In genomic region chr7:2633538-2634264, GRCh38 we compare ENCODE assay signal across 9 cellular contexts. TPM values are rescaled to one million over a fixed set of nuclear protein-coding genes. Genes with fewer than 3 reads are reported as not detected.
DNase-seq lines count a peak whose midpoint lies in the region; ATAC-seq and TF ChIP-seq lines count a peak whose summit lies in the region.
"Had no signal": no experiment of that assay in that cellular context is flagged by ENCODE, and none has a peak within 500 bp of the region (broad histone marks: within the 10 kb centered on the region; RNA-seq: fewer than 3 reads in every experiment).

No MANE protein-coding gene starts in this region.

- peak overlapping the region; percentile 74 for H2BK120ac ChIP-seq in IMR-90 (ENCODE audit: low read depth, low read length)

- H3K9ac ChIP-seq in BLaER1 (peak overlapping the region; percentile 98), IMR-90 (ENCODE audit: low read depth, low read length) (peak overlapping the region; percentile 91), fibroblast of lung (ENCODE audit: insufficient read depth, low read length) (peak overlapping the region; percentile 95), neural progenitor cell (peak overlapping the region; percentile 89)
- H3K9ac ChIP-seq: KMS-11 had no signal

- peak overlapping the region; percentile 91 for H3K14ac ChIP-seq in IMR-90 (replicated peaks; ENCODE audit: low read depth, low read length)

- H3K4me3 ChIP-seq in BLaER1 (peak overlapping the region; percentile 98), IMR-90 (ENCODE audit: insufficient read depth, low read depth, low read length) (peak overlapping the region; percentile 73), fibroblast of lung (replicated peaks in 1 of 4; ENCODE audit: control extremely low read depth in 1 of 4, insufficient read depth in 1 of 4, low read depth in 3 of 4, low read length in 4 of 4) (peak overlapping the region; percentile 68 to 90 (median 84)), neural progenitor cell (peak overlapping the region; percentile 97), upper lobe of left lung (peak overlapping the region; percentile 85 to 99 (median 92))

- peak overlapping the region; percentile 100 for H2AK9ac ChIP-seq in IMR-90 (replicated peaks; ENCODE audit: low read depth, low read length, poor library complexity)

- peaks cover 67% of the 10 kb centered on the region for H4K20me1 ChIP-seq in BLaER1
- peaks cover 57% of the 10 kb centered on the region for H4K20me1 ChIP-seq in IMR-90 (ENCODE audit: insufficient read depth, low read length)
- H4K20me1 ChIP-seq in fibroblast of lung (ENCODE audit: control insufficient read depth, extremely low read depth, insufficient read depth, low read length) = no peaks in the 10 kb centered on the region
- H4K20me1 ChIP-seq in neural progenitor cell (ENCODE audit: low read depth) = peaks cover 67% of the 10 kb centered on the region

- H3K9me1 ChIP-seq in IMR-90 (ENCODE audit: insufficient read depth, low read length) = peaks cover 17% of the 10 kb centered on the region

- H3K36me3 ChIP-seq in BLaER1 (peaks cover 31% of the 10 kb centered on the region), IMR-90 (ENCODE audit: control insufficient read depth, insufficient read depth, low read length) (peaks cover 1% of the 10 kb centered on the region; the same call in 1 of the 2 replicates), fibroblast of lung (ENCODE audit: control insufficient read depth, insufficient read depth, low read length) (peaks cover 6% of the 10 kb centered on the region), neural progenitor cell (no peaks in the 10 kb centered on the region), upper lobe of left lung (no peaks in the 10 kb centered on the region)

- no peaks in the 10 kb centered on the region for H3K27me3 ChIP-seq in BLaER1
- no peaks in the 10 kb centered on the region for H3K27me3 ChIP-seq in IMR-90 (ENCODE audit: control insufficient read depth, insufficient read depth, low read length)
- no peaks in the 10 kb centered on the region for H3K27me3 ChIP-seq in fibroblast of lung (ENCODE audit: control insufficient read depth, insufficient read depth, low read length)
- no peaks in the 10 kb centered on the region for H3K27me3 ChIP-seq in neural progenitor cell
- no peaks in the 10 kb centered on the region for H3K27me3 ChIP-seq in upper lobe of left lung

- H3K36me3 Mint-ChIP-seq in neural progenitor cell = no peaks in the 10 kb centered on the region

- H2BK15ac ChIP-seq in IMR-90 (ENCODE audit: low read depth, low read length) = 0 out of 3 replicates have a peak overlapping the region, but pooled peaks have one; percentile 15

- intact Hi-C loops in IMR-90 (cut with micrococcal nuclease) = loop anchor here (5.0 kb wide), 1 partner anchor 76 kb away; the partner anchor contains the start of genes BRAT1 and IQCE

- peaks cover 5 to 64% of the 10 kb centered on the region in 2 experiments; a peak in 3 of 4 replicates for H3K79me1 ChIP-seq in IMR-90 (ENCODE audit: low read depth in 1 of 2, low read length in 2 of 2)

- peaks cover 20% of the 10 kb centered on the region for H3F3A ChIP-seq in neural progenitor cell (ENCODE audit: low read depth)

- DNase-seq in IMR-90 (peak; percentile 89), activated T-cell treated with anti-CD3 and anti-CD28 coated beads for 24 hours (ENCODE audit: low read depth) (peak; percentile 29), fibroblast of lung (ENCODE audit: low read depth in 2 of 2) (peak; percentile 87 to 89), neural progenitor cell (ENCODE audit: low spot score) (no peak), upper lobe of left lung (peak; percentile 42 to 86), GM13976 (ENCODE audit: low spot score) (no peak), SK-N-DZ (ENCODE audit: low spot score) (no peak)

- H3K27me3 Mint-ChIP-seq in neural progenitor cell (ENCODE audit: insufficient read depth, low read depth) = peaks cover 4% of the 10 kb centered on the region

- peak overlapping the region; percentile 94 for H3K23ac ChIP-seq in IMR-90 (ENCODE audit: low read depth, low read length)

- CTCF ChIA-PET in IMR-90 (lab: Yijun Ruan, JAX) = interaction anchor here (1.2 kb wide), 1 partner anchor 18 kb away, joined by 3 read pairs; no protein-coding TSS in a partner anchor

- peak overlapping the region; percentile 93 for H3K4ac ChIP-seq in IMR-90 (ENCODE audit: low read depth, low read length)

- peak; percentile 75 for TF ChIP-seq POLR2A in IMR-90 (IDR thresholded peaks at IDR 0.05; ENCODE audit: low read depth, low read length)
- TF ChIP-seq POLR2A in upper lobe of left lung (IDR thresholded peaks at IDR 0.05) = peak in 1 of 4 donors; percentile 67

- H3K56ac ChIP-seq in IMR-90 (ENCODE audit: extremely low read depth, insufficient read depth, low read length) = peak overlapping the region; percentile 87

- no TSS peak for BruUV-seq in IMR-90 (replicated peaks; lab: Mats Ljungman, UMichigan)

- peak overlapping the region; percentile 82 for H2AFZ ChIP-seq in IMR-90 (replicated peaks; ENCODE audit: low read length, poor library complexity)
- no peak overlapping the region for H2AFZ ChIP-seq in fibroblast of lung (ENCODE audit: low read length)
- no peak overlapping the region for H2AFZ ChIP-seq in neural progenitor cell (replicated peaks)

- H3K18ac ChIP-seq in IMR-90 (ENCODE audit: low read depth, low read length) = peak overlapping the region; percentile 41

- H3K27ac Mint-ChIP-seq in neural progenitor cell = peak overlapping the region; percentile 76

- peak; percentile 63 for ATAC-seq in IMR-90 (ENCODE audit: low read depth)
- ATAC-seq in upper lobe of left lung (ENCODE audit: low FRiP score in 2 of 2) = peak; percentile 32 to 68

- H3K27ac ChIP-seq in BLaER1 (peak overlapping the region; percentile 97), IMR-90 (ENCODE audit: insufficient read depth, low read length) (peak overlapping the region; percentile 81), fibroblast of lung (ENCODE audit: insufficient read depth, low read length) (peak overlapping the region; percentile 97), neural progenitor cell (peak overlapping the region; percentile 32), upper lobe of left lung (peak overlapping the region; percentile 80 to 93 (median 87))
- H3K27ac ChIP-seq: KMS-11 had no signal

- H2AK5ac ChIP-seq in IMR-90 (ENCODE audit: low read depth, low read length) = peak overlapping the region; percentile 74

- H4K5ac ChIP-seq in IMR-90 (ENCODE audit: low read depth, low read length) = peak overlapping the region; percentile 18

- peaks cover 32% of the 10 kb centered on the region for H3K4me1 Mint-ChIP-seq in neural progenitor cell

- peak overlapping the region; percentile 7 to 78; a peak in 3 of 4 replicates for H4K8ac ChIP-seq in IMR-90 (ENCODE audit: low read depth in 2 of 2, low read length in 2 of 2)

- peak overlapping the region; percentile 94 for H3K4me3 Mint-ChIP-seq in neural progenitor cell

- in situ Hi-C loops in IMR-90 (cut with MboI; ENCODE audit: low sequenced_read_pairs) (no loop called here), GM13976 (cut with MboI; ENCODE audit: low sequenced_read_pairs, unreplicated experiment) (no loop called here)

- TF ChIP-seq CTCF in IMR-90 (conservative IDR thresholded peaks at IDR 0.05; ENCODE audit: low read depth, low read length) = no peak
- no peak for TF ChIP-seq CTCF in fibroblast of lung (conservative IDR thresholded peaks at IDR 0.05 in 1 of 2, IDR thresholded peaks at IDR 0.05 in 1 of 2; ENCODE audit: low read depth in 1 of 2, low read length in 2 of 2)
- no peak for TF ChIP-seq CTCF in neural progenitor cell (IDR thresholded peaks at IDR 0.05)
- no peak for TF ChIP-seq CTCF in upper lobe of left lung (IDR thresholded peaks at IDR 0.05)
- TF ChIP-seq CTCF in GM13976 (IDR thresholded peaks at IDR 0.05; ENCODE audit: borderline replicate concordance, control extremely low read depth, extremely low read depth, insufficient read depth, missing control alignments) = no peak

- H2BK5ac ChIP-seq in IMR-90 (ENCODE audit: low read depth, low read length, poor library complexity, severe bottlenecking) = peak overlapping the region; percentile 89

- dilution Hi-C loops in IMR-90 (cut with HindIII; ENCODE audit: low sequenced_read_pairs, unreplicated experiment) = no loop called here

- no peak for TF ChIP-seq EP300 in upper lobe of left lung (IDR thresholded peaks at IDR 0.05)

- H3K79me2 ChIP-seq in fibroblast of lung (ENCODE audit: control insufficient read depth, insufficient read depth, low read length) (peaks cover 63% of the 10 kb centered on the region), neural progenitor cell (ENCODE audit: low read depth) (peaks cover 68% of the 10 kb centered on the region)

- no peaks in the 10 kb centered on the region for H3K9me3 ChIP-seq in BLaER1
- H3K9me3 ChIP-seq in IMR-90 (ENCODE audit: control insufficient read depth, insufficient read depth, low read length) = no peaks in the 10 kb centered on the region
- no peaks in the 10 kb centered on the region for H3K9me3 ChIP-seq in fibroblast of lung (ENCODE audit: control insufficient read depth, insufficient read depth, low read depth, low read length)
- no peaks in the 10 kb centered on the region for H3K9me3 ChIP-seq in neural progenitor cell (ENCODE audit: low read depth)
- H3K9me3 ChIP-seq in upper lobe of left lung = no peaks in the 10 kb centered on the region

- H3K4me1 ChIP-seq in BLaER1 (peaks cover 69% of the 10 kb centered on the region), IMR-90 (ENCODE audit: control insufficient read depth, insufficient read depth, low read length) (peaks cover 38% of the 10 kb centered on the region), fibroblast of lung (ENCODE audit: control insufficient read depth, extremely low read depth, insufficient read depth, low read length) (peaks cover 39% of the 10 kb centered on the region), neural progenitor cell (peaks cover 9% of the 10 kb centered on the region), upper lobe of left lung (peaks cover 53 to 78% (median 65%) of the 10 kb centered on the region in 4 donors)

- no peaks in the 10 kb centered on the region for H3K9me3 Mint-ChIP-seq in neural progenitor cell

- 0% methylated on average over 12 of the region's 22 CpGs; no CpG with 5 or more reads in 1 of the 2 experiments for WGBS in IMR-90 (ENCODE audit: extremely low coverage in 2 of 2, insufficient read length in 1 of 2), 2 experiments
- 15 to 40% methylated on average over 4 to 22 of the region's 22 CpGs for WGBS in upper lobe of left lung, 2 donors

- POLR2A ChIA-PET in IMR-90 (lab: Charles Lee; ENCODE audit: unreplicated experiment) = no interaction called here

- H2BK20ac ChIP-seq in IMR-90 (ENCODE audit: low read depth, low read length) = 0 out of 2 replicates have a peak overlapping the region, but pooled peaks have one; percentile 33

- peak; percentile 43 for TF ChIP-seq RAD21 in IMR-90 (IDR thresholded peaks at IDR 0.05; ENCODE audit: low read length)

- peak overlapping the region; percentile 75 for H4K91ac ChIP-seq in IMR-90 (ENCODE audit: insufficient read depth, low read depth, low read length)

- H3K4me2 ChIP-seq in BLaER1 (peak overlapping the region; percentile 97), IMR-90 (ENCODE audit: low read depth, low read length) (peak overlapping the region; percentile 82), fibroblast of lung (ENCODE audit: extremely low read depth, insufficient read depth, low read length) (peak overlapping the region; percentile 64), neural progenitor cell (peak overlapping the region; percentile 94)
- H3K4me2 ChIP-seq: KMS-11 had no signal

RNA-seq across cellular contexts. Expression of gene TTYH3, which starts 1.9 kb away (rescaled TPM):
- 5.6 and 6.1 TPM in 2 replicates for total RNA-seq in IMR-90 (2012; rRNA removed)
- 82.6 and 106 TPM in 2 replicates for polyA plus RNA-seq in IMR-90 (2012; rRNA removed)
- 56.1 and 135 TPM in 2 replicates for polyA plus RNA-seq in IMR-90 (2012; cell fraction: cytosol; rRNA removed)
- polyA plus RNA-seq in IMR-90 (2012; cell fraction: nucleus; rRNA removed; ENCODE audit: low replicate concordance) = 100 and 222 TPM in 2 replicates
- 15.4 and 19.7 TPM in 2 replicates for total RNA-seq in fibroblast of lung
- 17.4 and 24.5 TPM in 2 replicates for polyA plus RNA-seq in fibroblast of lung
- 53.0 and 66.0 TPM in 2 replicates for polyA plus RNA-seq in fibroblast of lung (2012)
- polyA minus RNA-seq in fibroblast of lung (ENCODE audit: low replicate concordance) = 31.5 and 42.5 TPM in 2 replicates
- 13.2 and 60.0 TPM in 2 replicates for total RNA-seq in neural progenitor cell (ENCODE audit: low replicate concordance)
- 10 to 100 TPM; 16.5 to 69.6 (median 58.1) TPM for total RNA-seq in upper lobe of left lung
- 29.1 and 30.3 TPM in 2 replicates for polyA plus RNA-seq in SK-N-DZ (2014; cell fraction: cytosol; rRNA removed)
- polyA plus RNA-seq in SK-N-DZ (2014; cell fraction: nucleus; rRNA removed) = 37.3 and 64.0 TPM in 2 replicates

RNA-seq across cellular contexts. Expression of gene AMZ1, which starts 54.3 kb away (rescaled TPM):
- total RNA-seq in IMR-90 (2012; rRNA removed) (0.54 and 0.83 TPM in 2 replicates), fibroblast of lung (0.26 and 0.33 TPM in 2 replicates), neural progenitor cell (ENCODE audit: low replicate concordance) (0.09 TPM in 1 of 2 replicates, not detected in the other), upper lobe of left lung (10 to 100 TPM in 1 of 6 donors, 1 to 10 TPM in 3, under 1 TPM in 2; 0.30 to 16.6 (median 5.3) TPM)
- polyA plus RNA-seq in IMR-90 (2012; rRNA removed) (1.6 and 2.7 TPM in 2 replicates), fibroblast of lung (0.23 and 0.26 TPM in 2 replicates)
- 0.93 and 1.5 TPM in 2 replicates for polyA plus RNA-seq in IMR-90 (2012; cell fraction: cytosol; rRNA removed)
- 1.8 and 3.4 TPM in 2 replicates for polyA plus RNA-seq in IMR-90 (2012; cell fraction: nucleus; rRNA removed; ENCODE audit: low replicate concordance)
- 0.21 and 0.22 TPM in 2 replicates for polyA plus RNA-seq in fibroblast of lung (2012)
- 0.26 and 0.82 TPM in 2 replicates for polyA minus RNA-seq in fibroblast of lung (ENCODE audit: low replicate concordance)
- polyA plus RNA-seq in SK-N-DZ (2014; cell fraction: cytosol; rRNA removed) = 0.05 and 0.06 TPM in 2 replicates
- polyA plus RNA-seq in SK-N-DZ (2014; cell fraction: nucleus; rRNA removed) = 0.29 TPM in 1 of 2 replicates, not detected in the other

Comparison
In these comparisons a context has a peak if more than half of its experiments do, and no peak if none do; other contexts are left out.
1. H3K27ac ChIP-seq: peak in every context shown above with its lines; median percentile 97 in BLaER1; 97 in fibroblast of lung; 87 in upper lobe of left lung; 81 in IMR-90; 32 in neural progenitor cell.
2. DNase-seq: peak in IMR-90 (single experiment), activated T-cell treated with anti-CD3 and anti-CD28 coated beads for 24 hours (single experiment), fibroblast of lung (2 of 2) and upper lobe of left lung (2 of 2); none in neural progenitor cell (single experiment), GM13976 (single experiment) and SK-N-DZ (single experiment).
3. Peak in every context shown above with its lines, with median percentiles within 50 percentile points of each other: H3K4me2 ChIP-seq, H3K4me3 ChIP-seq and H3K9ac ChIP-seq.